ENCODE assay signal across 1 cellular context in genomic region chr2:65708129-65708528, GRCh38.
TF ChIP-seq lines count a peak whose summit lies in the region.

No MANE protein-coding gene starts in this region.

TF ChIP-seq in IMR-90, 13 proteins besides CTCF, POLR2A, EP300 and RAD21:
- TF ChIP-seq NFE2L2 (IDR thresholded peaks at IDR 0.05; ENCODE audit: low read depth, low read length): no peak
- TF ChIP-seq CEBPB (IDR thresholded peaks at IDR 0.05; ENCODE audit: low read depth, low read length): peak; percentile 13; the same call in 1 of the 2 replicates
